7 cellular contexts compared by ENCODE assay signal in the genomic region with DNA sequence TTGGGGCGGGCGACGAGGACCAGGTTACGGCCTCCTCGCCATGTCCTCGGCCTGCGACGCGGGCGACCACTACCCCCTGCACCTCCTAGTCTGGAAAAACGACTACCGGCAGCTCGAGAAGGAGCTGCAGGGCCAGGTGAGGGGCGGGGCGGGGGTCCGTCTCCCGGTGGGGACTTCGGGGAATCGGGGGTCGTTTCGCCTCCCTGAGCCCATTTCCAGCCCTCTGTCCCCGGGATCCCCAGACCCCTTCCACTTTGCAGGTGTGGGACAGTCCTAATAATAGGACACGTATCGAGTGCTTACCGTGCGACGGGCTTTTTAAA. TPM values are rescaled to one million over a fixed set of nuclear protein-coding genes. Genes with fewer than 3 reads are reported as not detected.
DNase-seq lines count a peak whose midpoint lies in the region; ATAC-seq and TF ChIP-seq lines count a peak whose summit lies in the region.

No MANE protein-coding gene starts in this region.

- H3K4me1 Mint-ChIP-seq in activated B cell treated with CpG ODN at 0.5 μM for 24 hours, result peaks cover 85% of the 10 kb centered on the region

- POLR2A ChIA-PET in HEK293 (lab: Yijun Ruan, JAX), result interaction anchor here (0.5 to 2.4 kb wide), 7 partner anchors 11 to 432 kb away, joined by 3 to 8 read pairs (median 4); a partner anchor contains a TSS
- POLR2A ChIA-PET in activated B cell treated with CpG ODN at 0.5 μM for 24 hours (lab: Charles Lee), result interaction anchor here (0.6 to 13.7 kb wide), 12 partner anchors 9 to 606 kb away, joined by 3 to 251 read pairs (median 4); no protein-coding TSS in a partner anchor

- peaks cover 29% of the 10 kb centered on the region for H3K36me3 Mint-ChIP-seq in activated B cell treated with CpG ODN at 0.5 μM for 24 hours (ENCODE audit: low read depth)

- no peaks in the 10 kb centered on the region for H3K27me3 ChIP-seq in spleen (replicated peaks in 1 of 7)

- H3K4me3 ChIP-seq in HEK293 (ENCODE audit: low read depth, low read length) (peak overlapping the region; percentile 73), iPS-11a (ENCODE audit: low read depth, low read length) (peak overlapping the region; percentile 78), spleen (peak overlapping the region; percentile 85 to 99 (median 93))

- H3K27me3 Mint-ChIP-seq in activated B cell treated with CpG ODN at 0.5 μM for 24 hours, result no peaks in the 10 kb centered on the region

- H3K9me3 Mint-ChIP-seq in activated B cell treated with CpG ODN at 0.5 μM for 24 hours, result no peaks in the 10 kb centered on the region

- 0 to 1% (median 0%) methylated on average over 15 to 27 of the region's 27 CpGs for WGBS in spleen, 5 donors

- H3K4me3 Mint-ChIP-seq in activated B cell treated with CpG ODN at 0.5 μM for 24 hours, result peak overlapping the region; percentile 99

- DNase-seq in activated B cell treated with CpG ODN at 0.5 μM for 24 hours (no peak), spleen (no peak), HCEC 1CT (no peak), NCI-H2029 (lab: John Stamatoyannopoulos, UW) (no peak)

- H3K9me3 ChIP-seq in HEK293 (ENCODE audit: control insufficient read depth, insufficient read depth, low read depth, low read length), result no peaks in the 10 kb centered on the region
- H3K9me3 ChIP-seq in spleen, result no peaks in the 10 kb centered on the region

- TF ChIP-seq CTCF in HEK293 (tag by site-specific recombination; IDR thresholded peaks at IDR 0.05) (no peak), activated B cell treated with CpG ODN at 0.5 μM for 24 hours (IDR thresholded peaks at IDR 0.05) (no peak), spleen (IDR thresholded peaks at IDR 0.05 in 8 of 11, conservative IDR thresholded peaks at IDR 0.05 in 3 of 11) (no peak)

- H3K27ac ChIP-seq in HEK293 (ENCODE audit: extremely low read depth, low read depth, low read length) (peak overlapping the region; percentile 72; the same call in 1 of the 2 replicates), spleen (peak overlapping the region; percentile 86 to 100 (median 94))

- intact Hi-C loops in activated B cell treated with CpG ODN at 0.5 μM for 24 hours (cut with micrococcal nuclease) (loop anchor here (1.0 to 10.0 kb wide), 5 partner anchors 13 to 1405 kb away; a partner anchor contains a TSS), spleen (cut with DNase I; ENCODE audit: low total_unique reads) (no loop called here)

- no peaks in the 10 kb centered on the region for H3K4me1 ChIP-seq in HEK293 (ENCODE audit: control insufficient read depth, insufficient read depth, low read length)
- H3K4me1 ChIP-seq in spleen, result peaks cover 30 to 87% (median 77%) of the 10 kb centered on the region in 6 donors

- H3K36me3 ChIP-seq in HEK293 (ENCODE audit: control insufficient read depth in 2 of 2, insufficient read depth in 1 of 2, low read length in 2 of 2), result peaks cover 0 to 10% of the 10 kb centered on the region in 2 experiments; a peak in 1 of 3 replicates
- peaks cover 0 to 14% (median 0%) of the 10 kb centered on the region in 6 donors for H3K36me3 ChIP-seq in spleen

- TF ChIP-seq POLR2A in spleen (IDR thresholded peaks at IDR 0.05), result no peak

- ATAC-seq in activated B cell treated with CpG ODN at 0.5 μM for 24 hours (ENCODE audit: low read depth) (no peak), HG02571 (IDR thresholded peaks at IDR 0.05; ENCODE audit: unreplicated experiment) (no peak)

- CTCF ChIA-PET in HEK293 (lab: Yijun Ruan, JAX) (interaction anchor here (0.6 kb wide), 1 partner anchor 23 kb away, joined by 3 read pairs; no protein-coding TSS in a partner anchor), activated B cell treated with CpG ODN at 0.5 μM for 24 hours (lab: Charles Lee) (interaction anchor here (3.0 kb wide), 1 partner anchor 12 kb away, joined by 12 read pairs; no protein-coding TSS in a partner anchor)

- H3K27ac Mint-ChIP-seq in activated B cell treated with CpG ODN at 0.5 μM for 24 hours, result peak overlapping the region; percentile 95

TF ChIP-seq in HEK293, 187 proteins besides CTCF, POLR2A, EP300 and RAD21:
- TF ChIP-seq GLIS2 (tag by site-specific recombination; IDR thresholded peaks at IDR 0.05), result 0 out of 2 replicates have a peak, but pooled peaks have one; percentile 19
- no peak for TF ChIP-seq ZNF433 (tag by site-specific recombination; IDR thresholded peaks at IDR 0.05; ENCODE audit: low read depth)

RNA-seq across cellular contexts. Expression of a gene that starts 0.4 kb away (rescaled TPM):
- total RNA-seq in activated B cell treated with CpG ODN at 0.5 μM for 24 hours, result 121 and 135 TPM in 2 replicates
- 100 to 1,000 TPM in 4 of 7 donors, 10 to 100 TPM in 3; 88.0 to 134 (median 110) TPM for total RNA-seq in spleen
- polyA plus RNA-seq in spleen, result 10 to 100 TPM; 32.9 to 46.8 (median 46.6) TPM

RNA-seq across cellular contexts. Expression of a gene that starts 3.4 kb away (rescaled TPM):
- 89.2 and 107 TPM in 2 replicates for total RNA-seq in activated B cell treated with CpG ODN at 0.5 μM for 24 hours
- 100 to 1,000 TPM; 101 to 169 (median 129) TPM for total RNA-seq in spleen
- polyA plus RNA-seq in spleen, result 10 to 100 TPM; 26.5 to 35.5 (median 32.0) TPM

RNA-seq across cellular contexts. Expression of a gene that starts 48.7 kb away (rescaled TPM):
- total RNA-seq in activated B cell treated with CpG ODN at 0.5 μM for 24 hours (20.5 and 24.8 TPM in 2 replicates), spleen (10 to 100 TPM; 12.9 to 19.9 (median 17.8) TPM)
- 10 to 100 TPM; 15.2 to 21.5 (median 16.4) TPM for polyA plus RNA-seq in spleen
